7 cellular contexts compared by ENCODE assay signal in the genomic region with DNA sequence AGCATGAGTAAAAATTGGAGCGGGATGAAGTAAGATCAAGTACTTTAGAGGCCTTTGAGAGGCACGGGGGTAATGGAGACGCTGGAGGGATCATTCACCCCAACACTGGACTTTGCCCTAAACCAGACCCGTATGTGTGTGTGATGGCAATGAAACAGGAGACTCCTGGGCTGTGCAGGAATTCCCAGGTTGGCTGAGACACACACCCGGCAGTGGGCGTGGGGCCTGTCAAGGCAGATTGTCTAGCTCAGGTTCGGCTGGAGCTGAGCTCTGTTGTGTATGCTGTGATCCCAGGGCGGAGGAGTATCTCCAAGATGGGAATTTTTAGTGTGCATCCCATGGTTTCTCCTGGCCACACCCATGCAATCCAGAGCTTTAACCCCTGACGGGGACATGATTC.
"Had no signal": no experiment of that assay in that cellular context is flagged by ENCODE, and none has a peak within 500 bp of the region (broad histone marks: within the 10 kb centered on the region; RNA-seq: fewer than 3 reads in every experiment).

No MANE protein-coding gene starts in this region.

- H2AFZ ChIP-seq: GM23248 had no signal

- FAIRE-seq: HTR-8/SVneo, K562 had no signal

- H3K9ac ChIP-seq: GM23248 had no signal

- H3K27ac ChIP-seq: GM23248 had no signal

- DNase-seq: GM23248, GOT3, H7, IMR-90 had no signal

- H3K36me3 ChIP-seq: HAP-1 had no signal

- H3K9me3 ChIP-seq: HAP-1 had no signal

- H3K4me1 ChIP-seq: HAP-1 had no signal

- ATAC-seq: K562 had no signal

- H3K4me3 ChIP-seq: GM23248, HAP-1, K562 had no signal
